Comparison of ENCODE assay signal across 1 cellular context in genomic region chr13:47945738-47946137, GRCh38.
TF ChIP-seq lines count a peak whose summit lies in the region.

No MANE protein-coding gene starts in this region.

TF ChIP-seq in HepG2, 621 proteins besides CTCF, POLR2A, EP300 and RAD21 (continued from another document):
- TF ChIP-seq ATF4 (CRISPR knock-in tag; IDR thresholded peaks at IDR 0.05) (peak in 1 of 2 experiments; percentile 71; a peak in 1 of 4 replicates), ZNF546 (CRISPR knock-in tag; conservative IDR thresholded peaks at IDR 0.05) (no peak)
